ENCODE assay signal across 21 cellular contexts in the genomic region with DNA sequence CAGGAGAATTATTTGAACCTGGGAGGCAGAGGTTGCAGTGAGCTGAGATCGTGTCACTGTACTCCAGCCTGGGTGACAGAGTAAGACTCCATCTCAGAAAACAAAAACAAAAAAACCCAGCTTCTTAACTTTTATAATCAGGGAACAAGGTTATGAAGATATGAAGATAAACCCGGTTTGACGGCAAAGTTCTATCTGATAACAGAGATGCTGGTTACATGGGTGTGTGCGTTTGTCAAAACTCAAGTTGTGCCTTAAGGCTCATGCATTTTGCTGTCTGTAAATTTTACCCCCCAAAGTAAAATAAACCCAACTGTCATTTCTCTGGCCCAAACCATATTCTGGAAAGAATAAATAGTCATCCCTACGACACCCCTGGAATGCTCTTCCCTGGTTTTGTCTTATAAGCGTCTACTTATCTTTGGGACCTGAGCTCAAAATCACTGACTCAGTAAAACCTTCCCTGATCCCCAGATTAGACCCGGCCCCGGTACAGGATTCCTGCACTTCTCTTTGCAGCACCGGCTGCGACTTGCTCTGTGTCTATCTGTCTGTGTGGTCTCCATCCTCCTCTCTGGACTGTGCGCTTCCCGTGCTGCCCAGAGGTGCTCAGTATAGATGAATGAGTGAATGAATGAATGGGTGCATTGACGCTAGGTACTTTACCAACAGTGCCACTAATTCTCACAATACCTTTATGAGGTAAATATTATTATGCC.
"Had no signal": no experiment of that assay in that cellular context is flagged by ENCODE, and none has a peak within 500 bp of the region (broad histone marks: within the 10 kb centered on the region; RNA-seq: fewer than 3 reads in every experiment).

No MANE protein-coding gene starts in this region.

- H3K27me3 ChIP-seq: foreskin keratinocyte, heart right ventricle, ovary, sigmoid colon, stomach, transverse colon, uterus had no signal

- DNase-seq: foreskin keratinocyte; heart right ventricle; hypothalamus; kidney glomerular epithelial cell; mesendoderm; naive thymus-derived CD4-positive, alpha-beta T cell; nephron progenitor cell; sigmoid colon; stimulated activated CD4-positive, alpha-beta T cell treated with anti-CD3 and anti-CD28 coated beads, Interleukin-2, amount 100 ng/mL, for 24 hours; stimulated activated CD4-positive, alpha-beta T cell treated with anti-CD3 and anti-CD28 coated beads, Interleukin-4, amount 100 ng/mL, for 4 hours; stimulated activated naive CD4-positive, alpha-beta T cell; stomach; substantia nigra; transverse colon; uterus had no signal

- H3K27me3 Mint-ChIP-seq: central memory CD8-positive, alpha-beta T cell; naive thymus-derived CD4-positive, alpha-beta T cell had no signal

- H3K9me3 Mint-ChIP-seq: central memory CD8-positive, alpha-beta T cell; naive thymus-derived CD4-positive, alpha-beta T cell; nephron progenitor cell had no signal

- H3K4me1 ChIP-seq: prostate gland, sigmoid colon had no signal

- H3K4me1 Mint-ChIP-seq: naive thymus-derived CD4-positive, alpha-beta T cell had no signal

- H3K9me3 ChIP-seq: heart right ventricle, neutrophil, ovary, prostate gland, sigmoid colon, stomach, thoracic aorta, transverse colon, uterus had no signal

- H3K27ac ChIP-seq: foreskin keratinocyte, heart right ventricle, neutrophil, ovary, prostate gland, sigmoid colon, skin epidermis, stomach, thoracic aorta, transverse colon, uterus had no signal

- ATAC-seq: foreskin keratinocyte; heart right ventricle; naive thymus-derived CD4-positive, alpha-beta T cell had no signal

- H3K27ac Mint-ChIP-seq: naive thymus-derived CD4-positive, alpha-beta T cell; nephron progenitor cell had no signal

- H3K4me3 Mint-ChIP-seq: central memory CD8-positive, alpha-beta T cell; naive thymus-derived CD4-positive, alpha-beta T cell; nephron progenitor cell had no signal

- H3K36me3 ChIP-seq: heart right ventricle, neutrophil, ovary, prostate gland, transverse colon, uterus had no signal

- H3K36me3 Mint-ChIP-seq: naive thymus-derived CD4-positive, alpha-beta T cell had no signal

- H3K4me3 ChIP-seq: heart right ventricle, ovary, prostate gland, sigmoid colon, skin epidermis, stomach, thoracic aorta, transverse colon, uterus had no signal
